Comparison of ENCODE assay signal across 23 cellular contexts in genomic region chr1:92701147-92701546, GRCh38.
DNase-seq lines count a peak whose midpoint lies in the region; ATAC-seq and TF ChIP-seq lines count a peak whose summit lies in the region.
"Had no signal": no experiment of that assay in that cellular context is flagged by ENCODE, and none has a peak within 500 bp of the region (broad histone marks: within the 10 kb centered on the region; RNA-seq: fewer than 3 reads in every experiment).

No MANE protein-coding gene starts in this region.

- H3K27me3 ChIP-seq in brain microvascular endothelial cell (replicated peaks) = no peaks in the 10 kb centered on the region
- H3K27me3 ChIP-seq: colonic mucosa, neutrophil had no signal

- in situ Hi-C loops in brain microvascular endothelial cell (cut with HindIII; ENCODE audit: low pct_ligation_motif_present, low sequenced_read_pairs) = no loop called here

- H3K4me3 ChIP-seq in AG09309 (ENCODE audit: control insufficient read depth, low read depth, low read length) (no peak overlapping the region), brain microvascular endothelial cell (ENCODE audit: low read depth, low read length) (no peak overlapping the region), foreskin fibroblast (ENCODE audit: low read depth in 1 of 2, low read length in 2 of 2) (no peak overlapping the region)
- H3K4me3 ChIP-seq in Jurkat, Clone E6-1 (ENCODE audit: low read length) = no peak overlapping the region
- H3K4me3 ChIP-seq: colonic mucosa, lower lobe of right lung had no signal

- peaks cover 4% of the 10 kb centered on the region for H3K36me3 ChIP-seq in brain microvascular endothelial cell (replicated peaks)
- H3K36me3 ChIP-seq: colonic mucosa had no signal

- DNase-seq in AG09309 (ENCODE audit: low read depth) (peak; percentile 31), brain microvascular endothelial cell (peak; percentile 55), foreskin fibroblast (peak; percentile 18 to 62), NCI-H1092 (lab: John Stamatoyannopoulos, UW) (no peak), NCI-H524 treated with DMSO at 0.1 percent for 48 hours (lab: John Stamatoyannopoulos, UW) (no peak)
- DNase-seq in Jurkat, Clone E6-1 (ENCODE audit: low read depth, low spot score) = peak; percentile 9
- DNase-seq: activated CD4-positive, alpha-beta T cell treated with anti-CD3 and anti-CD28 coated beads for 1 hour; activated CD8-positive, alpha-beta memory T cell treated with anti-CD3 and anti-CD28 coated beads for 24 hours; activated naive CD4-positive, alpha-beta T cell treated with anti-CD3 and anti-CD28 coated beads, Interleukin-2, amount 50 U/mL, for 16 hours; activated T-cell treated with anti-CD3 and anti-CD28 coated beads, Interleukin-2, amount 50 U/mL, for 48 hours; colonic mucosa; DMS 273 treated with DMSO at 0.1 percent for 48 hours; hypothalamus; kidney; lower lobe of right lung; NCI-H1048; NCI-H2081 treated with DMSO at 0.1 percent for 48 hours; NCI-H510A treated with DMSO at 0.1 percent for 48 hours; stimulated activated CD8-positive, alpha-beta memory T cell treated with anti-CD3 and anti-CD28 coated beads, Interleukin-4, amount 100 ng/mL, for 48 hours had no signal

- no peak overlapping the region for H3K27ac ChIP-seq in brain microvascular endothelial cell
- H3K27ac ChIP-seq: colonic mucosa, lower lobe of right lung, neutrophil, RWPE1 had no signal

- no peak for ATAC-seq in HG02623 (IDR thresholded peaks at IDR 0.05; ENCODE audit: unreplicated experiment)
- no peak for ATAC-seq in HG03135 (IDR thresholded peaks at IDR 0.05; ENCODE audit: unreplicated experiment)
- ATAC-seq: lower lobe of right lung had no signal

- TF ChIP-seq CTCF in AG09309 (IDR thresholded peaks at IDR 0.05; ENCODE audit: control insufficient read depth, insufficient read depth, low read depth, low read length, missing control alignments) = no peak
- no peak for TF ChIP-seq CTCF in brain microvascular endothelial cell (IDR thresholded peaks at IDR 0.05; ENCODE audit: low read depth, low read length, missing control alignments)
- TF ChIP-seq CTCF in foreskin fibroblast (IDR thresholded peaks at IDR 0.05; ENCODE audit: low read depth, low read length) = no peak

Comparison
In these comparisons a context has a peak if more than half of its experiments do, and no peak if none do; other contexts are left out.
1. DNase-seq: peak in AG09309 (single experiment), Jurkat, Clone E6-1 (single experiment), brain microvascular endothelial cell (single experiment) and foreskin fibroblast (2 of 2); none in NCI-H1092 (single experiment) and NCI-H524 treated with DMSO at 0.1 percent for 48 hours (single experiment).